In genomic region chr11:69044111-69045013, GRCh38 we compare ENCODE assay signal across 8 cellular contexts. TPM values are rescaled to one million over a fixed set of nuclear protein-coding genes. Genes with fewer than 3 reads are reported as not detected.
A peak's percentile ranks its signal among the peaks of the same experiment; 100 is the strongest.
DNase-seq lines count a peak whose midpoint lies in the region; ATAC-seq and TF ChIP-seq lines count a peak whose summit lies in the region.

No MANE protein-coding gene starts in this region.

- intact Hi-C loops in head of caudate nucleus (cut with DNase I), result no loop called here

- no peaks in the 10 kb centered on the region for H3K9me3 Mint-ChIP-seq in WTC11

- DNase-seq in NCI-H1436 (lab: John Stamatoyannopoulos, UW) (peak; percentile 15), NCI-H1436 treated with DMSO at 0.1 percent for 48 hours (lab: John Stamatoyannopoulos, UW) (no peak), LoVo (ENCODE audit: low spot score) (peak; percentile 68), WTC11 (ENCODE audit: low spot score) (peak; percentile 76), head of caudate nucleus (peak in 41 of 42 donors; percentile 54 to 89 (median 78)), pons (ENCODE audit: low spot score) (peak; percentile 76)
- DNase-seq in stimulated activated naive CD4-positive, alpha-beta T cell treated with Interleukin-2 at 50 U/mL for 16 hours (lab: John Stamatoyannopoulos, UW), result no peak

- TF ChIP-seq CTCF in WTC11 (IDR thresholded peaks at IDR 0.05), result no peak

- no peak overlapping the region for H3K4me3 Mint-ChIP-seq in WTC11

- H3K27ac Mint-ChIP-seq in WTC11, result peak overlapping the region; percentile 90

- CTCF ChIA-PET in WTC11 (lab: Charles Lee), result interaction anchor here (0.6 to 2.3 kb wide), 32 partner anchors 10 to 1108 kb away, joined by 3 to 62 read pairs (median 4); partner anchors contain the start of genes MRGPRD and MRGPRF

- no peaks in the 10 kb centered on the region for H3K36me3 Mint-ChIP-seq in WTC11

- POLR2A ChIA-PET in WTC11 (lab: Charles Lee), result interaction anchor here (0.5 to 0.7 kb wide), 2 partner anchors 30 to 558 kb away, joined by 3 read pairs; no protein-coding TSS in a partner anchor

- H3K4me1 Mint-ChIP-seq in WTC11, result peaks cover 44% of the 10 kb centered on the region

- peak; percentile 74 for ATAC-seq in WTC11
- no peak for ATAC-seq in HG02642 (IDR thresholded peaks at IDR 0.05; ENCODE audit: poor library complexity, unreplicated experiment)

- H3K27me3 Mint-ChIP-seq in WTC11 (ENCODE audit: low read depth), result no peaks in the 10 kb centered on the region

TF ChIP-seq in WTC11, 78 proteins besides CTCF, POLR2A, EP300 and RAD21:
- TF ChIP-seq FOXP4 (CRISPR knock-in tag; IDR thresholded peaks at IDR 0.05), result 0 out of 2 replicates have a peak, but pooled peaks have one; percentile 23
- TF ChIP-seq MXD4 (CRISPR knock-in tag; IDR thresholded peaks at IDR 0.05; ENCODE audit: borderline replicate concordance), result no peak
- 0 out of 2 replicates have a peak, but pooled peaks have one; percentile 13 for TF ChIP-seq ZBTB21 (CRISPR knock-in tag; IDR thresholded peaks at IDR 0.05; ENCODE audit: borderline replicate concordance)
- TF ChIP-seq CBFB (CRISPR knock-in tag; IDR thresholded peaks at IDR 0.05; ENCODE audit: low read depth), result no peak

RNA-seq across cellular contexts. Expression of gene TPCN2, which starts 4.4 kb away (rescaled TPM):
- 20.2 to 24.6 TPM (median 22.0 TPM) in 3 replicates for total RNA-seq in WTC11 (2021)

RNA-seq across cellular contexts. Expression of gene MRGPRF, which starts 31.3 kb away (rescaled TPM):
- 3.8 to 6.5 TPM (median 5.5 TPM) in 3 replicates for total RNA-seq in WTC11 (2021)

Comparison
In these comparisons a context has a peak if more than half of its experiments do, and no peak if none do; other contexts are left out.
1. DNase-seq: peak in NCI-H1436 (single experiment), LoVo (single experiment), WTC11 (single experiment), head of caudate nucleus (41 of 42) and pons (single experiment); none in NCI-H1436 treated with DMSO at 0.1 percent for 48 hours (single experiment) and stimulated activated naive CD4-positive, alpha-beta T cell treated with Interleukin-2 at 50 U/mL for 16 hours (single experiment).